8 cellular contexts compared by ENCODE assay signal in genomic region chr14:55129428-55130193, GRCh38.
DNase-seq lines count a peak whose midpoint lies in the region; ATAC-seq lines count a peak whose summit lies in the region.

No MANE protein-coding gene starts in this region.

- H3K4me3 ChIP-seq in iPS-18a (ENCODE audit: low read length) (peak overlapping the region; percentile 68), skin epidermis (peak overlapping the region; percentile 43 to 87 (median 83))

- no peaks in the 10 kb centered on the region for H3K9me3 ChIP-seq in iPS-18a (ENCODE audit: control insufficient read depth, low read depth, low read length)

- ATAC-seq in GM19025 (IDR thresholded peaks at IDR 0.05; ENCODE audit: low read depth, unreplicated experiment) (peak; percentile 48), HG03108 (IDR thresholded peaks at IDR 0.05; ENCODE audit: unreplicated experiment) (peak; percentile 40)

- peaks cover 4% of the 10 kb centered on the region for H3K4me1 ChIP-seq in iPS-18a (ENCODE audit: control insufficient read depth, low read depth, low read length)

- H3K9ac ChIP-seq in iPS-18a (ENCODE audit: low read length): peak overlapping the region; percentile 38

- H3K27me3 ChIP-seq in iPS-18a (ENCODE audit: control insufficient read depth, insufficient read depth, low read length): peaks cover 52% of the 10 kb centered on the region

- H3K27ac ChIP-seq in iPS-18a (ENCODE audit: low read length) (no peak overlapping the region), skin epidermis (peak overlapping the region; percentile 78 to 100 (median 97))

- no peaks in the 10 kb centered on the region for H3K36me3 ChIP-seq in iPS-18a (ENCODE audit: control insufficient read depth, low read depth, low read length)

- DNase-seq in AG20443 (ENCODE audit: low spot score): peak; percentile 82
- peak; percentile 23 to 49 (median 36) for DNase-seq in T-helper 1 cell
- DNase-seq in astrocyte of the hippocampus (ENCODE audit: low read depth, low spot score): peak; percentile 86
- no peak for DNase-seq in DMS153 treated with DMSO at 0.1 percent for 48 hours (lab: John Stamatoyannopoulos, UW; ENCODE audit: unreplicated experiment)
